ENCODE assay signal across 12 cellular contexts in genomic region chr11:441043-441417, GRCh38. TPM values are rescaled to one million over a fixed set of nuclear protein-coding genes. Genes with fewer than 3 reads are reported as not detected.
A peak's percentile ranks its signal among the peaks of the same experiment; 100 is the strongest.
DNase-seq lines count a peak whose midpoint lies in the region; ATAC-seq and TF ChIP-seq lines count a peak whose summit lies in the region.
"Had no signal": no experiment of that assay in that cellular context is flagged by ENCODE, and none has a peak within 500 bp of the region (broad histone marks: within the 10 kb centered on the region; RNA-seq: fewer than 3 reads in every experiment).

No MANE protein-coding gene starts in this region.

- no peak overlapping the region for H3K9ac ChIP-seq in endodermal cell (ENCODE audit: extremely low read depth, low read length, poor library complexity, severe bottlenecking)

- H3K36me3 ChIP-seq in Peyer's patch (no peaks in the 10 kb centered on the region), endodermal cell (ENCODE audit: control insufficient read depth, insufficient read depth, low read length) (no peaks in the 10 kb centered on the region)

- peak overlapping the region; percentile 81 for H3K4me3 Mint-ChIP-seq in T-helper 1 cell treated with Interleukin-12 subunit alpha and Interleukin-12 subunit beta and Interleukin-4 antibody, amounts not matched to agents 30 μg/mL and 1 μg/mL, for 36 hours
- peak overlapping the region; percentile 28 for H3K4me3 Mint-ChIP-seq in endodermal cell

- no peak for ATAC-seq in GM21515 (IDR thresholded peaks at IDR 0.05; ENCODE audit: unreplicated experiment)

- H3K27ac ChIP-seq in Peyer's patch (peak overlapping the region; percentile 73 to 86 (median 80)), endodermal cell (ENCODE audit: low read depth, low read length) (no peak overlapping the region), skin epidermis (peak overlapping the region in 11 of 21 experiments; percentile 75 to 90 (median 80))

- H3K4me1 Mint-ChIP-seq in T-helper 1 cell treated with Interleukin-12 subunit alpha and Interleukin-12 subunit beta and Interleukin-4 antibody, amounts not matched to agents 30 μg/mL and 1 μg/mL, for 36 hours (ENCODE audit: low read depth): peaks cover 22% of the 10 kb centered on the region
- peaks cover 3% of the 10 kb centered on the region for H3K4me1 Mint-ChIP-seq in endodermal cell

- no peaks in the 10 kb centered on the region for H3K27me3 ChIP-seq in Peyer's patch
- no peaks in the 10 kb centered on the region for H3K27me3 ChIP-seq in endodermal cell (ENCODE audit: control insufficient read depth, insufficient read depth, low read length, poor library complexity, severe bottlenecking)

- peak overlapping the region; percentile 59 to 83 (median 70) for H3K4me3 ChIP-seq in Peyer's patch
- no peak overlapping the region for H3K4me3 ChIP-seq in endodermal cell (ENCODE audit: low read length)
- H3K4me3 ChIP-seq in skin epidermis: peak overlapping the region; percentile 39 to 59 (median 51)
- H3K4me3 ChIP-seq: A549 had no signal

- peaks cover 2% of the 10 kb centered on the region for H3K36me3 Mint-ChIP-seq in T-helper 1 cell treated with Interleukin-12 subunit alpha and Interleukin-12 subunit beta and Interleukin-4 antibody, amounts not matched to agents 30 μg/mL and 1 μg/mL, for 36 hours (ENCODE audit: low read depth)
- peaks cover 3% of the 10 kb centered on the region for H3K36me3 Mint-ChIP-seq in endodermal cell (ENCODE audit: low read depth)

- H3K4me1 ChIP-seq in Peyer's patch (peaks cover 0 to 43% (median 8%) of the 10 kb centered on the region in 4 donors), endodermal cell (ENCODE audit: control insufficient read depth, insufficient read depth, low read length) (no peaks in the 10 kb centered on the region)

- no peak overlapping the region for H3K27ac Mint-ChIP-seq in T-helper 1 cell treated with Interleukin-12 subunit alpha and Interleukin-12 subunit beta and Interleukin-4 antibody, amounts not matched to agents 30 μg/mL and 1 μg/mL, for 36 hours
- H3K27ac Mint-ChIP-seq in endodermal cell: no peak overlapping the region

- DNase-seq in T-helper 1 cell (no peak), Peyer's patch (no peak), endodermal cell (no peak), NCI-H2081 treated with DMSO at 0.1 percent for 48 hours (lab: John Stamatoyannopoulos, UW) (no peak), SW 1271 (lab: John Stamatoyannopoulos, UW) (no peak)
- DNase-seq: activated CD4-positive, alpha-beta T cell treated with anti-CD3 and anti-CD28 coated beads, Interleukin-2, amount 50 U/mL, for 1 hour had no signal

- TF ChIP-seq CTCF in Peyer's patch (IDR thresholded peaks at IDR 0.05): no peak
- no peak for TF ChIP-seq CTCF in endodermal cell (conservative IDR thresholded peaks at IDR 0.05)

- H3K9me3 ChIP-seq in Peyer's patch (no peaks in the 10 kb centered on the region), endodermal cell (ENCODE audit: control insufficient read depth, low read length) (no peaks in the 10 kb centered on the region)

- 86 to 100% methylated on average over 2 to 13 of the region's 13 CpGs for WGBS in endodermal cell (ENCODE audit: insufficient coverage in 1 of 2, insufficient read length in 1 of 2), 2 experiments

- no peaks in the 10 kb centered on the region for H3K9me3 Mint-ChIP-seq in T-helper 1 cell treated with Interleukin-12 subunit alpha and Interleukin-12 subunit beta and Interleukin-4 antibody, amounts not matched to agents 30 μg/mL and 1 μg/mL, for 36 hours
- peaks cover 9% of the 10 kb centered on the region for H3K9me3 Mint-ChIP-seq in endodermal cell

- no peaks in the 10 kb centered on the region for H3K27me3 Mint-ChIP-seq in T-helper 1 cell treated with Interleukin-12 subunit alpha and Interleukin-12 subunit beta and Interleukin-4 antibody, amounts not matched to agents 30 μg/mL and 1 μg/mL, for 36 hours (ENCODE audit: low read depth)
- peaks cover 5% of the 10 kb centered on the region for H3K27me3 Mint-ChIP-seq in endodermal cell (ENCODE audit: insufficient read depth)

- no peak for TF ChIP-seq POLR2A in Peyer's patch (IDR thresholded peaks at IDR 0.05)

RNA-seq across cellular contexts. Expression of gene ANO9, which starts 0.8 kb away (rescaled TPM):
- 100 to 1,000 TPM; 161 to 474 (median 254) TPM for total RNA-seq in Peyer's patch
- total RNA-seq in endodermal cell: 10 to 100 TPM; 16.8 to 17.8 TPM
- polyA plus RNA-seq in endodermal cell (2013, experiment 1 of 2): 1.2 TPM
- 0.50 TPM for polyA plus RNA-seq in endodermal cell (2013, experiment 2 of 2)
- total RNA-seq: frontal cortex, temporal lobe had no signal

RNA-seq across cellular contexts. Expression of gene PTDSS2, which starts 9.0 kb away (rescaled TPM):
- total RNA-seq in Peyer's patch (10 to 100 TPM; 21.0 to 42.7 (median 31.7) TPM), endodermal cell (10 to 100 TPM; 55.2 to 56.1 TPM)
- 37.5 TPM for polyA plus RNA-seq in endodermal cell (2013, experiment 1 of 2)
- 32.8 TPM for polyA plus RNA-seq in endodermal cell (2013, experiment 2 of 2)

RNA-seq across cellular contexts. Expression of gene SIGIRR, which starts 26.2 kb away (rescaled TPM):
- total RNA-seq in Peyer's patch (100 to 1,000 TPM in 3 of 4 donors, 10 to 100 TPM in 1; 82.3 to 143 (median 111) TPM), endodermal cell (10 to 100 TPM; 63.3 to 67.4 TPM)
- polyA plus RNA-seq in endodermal cell (2013, experiment 1 of 2): 18.6 TPM
- 14.9 TPM for polyA plus RNA-seq in endodermal cell (2013, experiment 2 of 2)

RNA-seq across cellular contexts. Expression of gene PKP3, which starts 47.0 kb away (rescaled TPM):
- 100 to 1,000 TPM in 3 of 4 donors, 10 to 100 TPM in 1; 95.7 to 254 (median 202) TPM for total RNA-seq in Peyer's patch
- total RNA-seq in endodermal cell: 10 to 100 TPM; 35.4 to 44.8 TPM
- polyA plus RNA-seq in endodermal cell (2013, experiment 1 of 2): 1.2 TPM
- polyA plus RNA-seq in endodermal cell (2013, experiment 2 of 2): 0.62 TPM
- total RNA-seq: frontal cortex had no signal

Comparison
In these comparisons a context has a peak if more than half of its experiments do, and no peak if none do; other contexts are left out.
1. RNA of gene ANO9, which starts 0.8 kb away (total RNA-seq): 161 to 474 TPM in Peyer's patch; 16.8 to 17.8 TPM in endodermal cell; every median in the first group is over 4 times any median in the second.